Comparison of ENCODE assay signal across 1 cellular context in genomic region chr6:16698163-16698533, GRCh38.
TF ChIP-seq lines count a peak whose summit lies in the region.

No MANE protein-coding gene starts in this region.

TF ChIP-seq in WTC11, 78 proteins besides CTCF, POLR2A, EP300 and RAD21 (continued from another document):
- TF ChIP-seq, protein P1, sequence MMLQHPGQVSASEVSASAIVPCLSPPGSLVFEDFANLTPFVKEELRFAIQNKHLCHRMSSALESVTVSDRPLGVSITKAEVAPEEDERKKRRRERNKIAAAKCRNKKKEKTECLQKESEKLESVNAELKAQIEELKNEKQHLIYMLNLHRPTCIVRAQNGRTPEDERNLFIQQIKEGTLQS (CRISPR knock-in tag; conservative IDR thresholded peaks at IDR 0.05), result no peak
- TF ChIP-seq FOXP1 (CRISPR knock-in tag; IDR thresholded peaks at IDR 0.05; ENCODE audit: borderline replicate concordance), result no peak
- no peak for TF ChIP-seq SOX15 (CRISPR knock-in tag; IDR thresholded peaks at IDR 0.05)
